In the genomic region with DNA sequence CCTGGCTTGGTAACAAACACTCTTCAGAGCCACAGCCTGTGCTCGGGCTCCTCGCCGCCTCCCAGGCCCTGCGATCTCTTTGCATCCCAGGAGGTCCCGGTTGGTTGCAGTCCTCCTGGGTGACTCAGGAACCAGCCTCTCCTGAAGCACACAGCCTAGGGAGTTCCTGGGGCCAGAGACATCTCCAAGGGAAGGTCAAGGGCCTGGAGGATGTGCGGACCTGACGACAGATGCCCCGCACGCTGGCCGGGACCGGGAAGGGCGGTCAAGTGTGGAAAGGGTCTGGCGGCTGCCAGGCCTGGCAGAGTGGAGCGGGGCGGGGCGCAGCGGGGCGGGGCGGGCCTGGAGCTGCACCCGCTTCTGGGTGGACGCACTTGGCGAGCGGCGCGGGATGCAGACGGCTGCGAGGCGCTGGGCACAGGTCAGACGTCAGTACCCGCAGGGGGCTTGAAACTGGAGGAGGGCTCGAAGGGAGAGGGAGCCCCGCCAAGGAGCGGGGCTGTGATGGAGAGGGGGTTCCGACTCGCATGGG, we compare ENCODE assay signal across 8 cellular contexts. TPM values are rescaled to one million over a fixed set of nuclear protein-coding genes. Genes with fewer than 3 reads are reported as not detected.
DNase-seq lines count a peak whose midpoint lies in the region; ATAC-seq and TF ChIP-seq lines count a peak whose summit lies in the region.

No MANE protein-coding gene starts in this region.

- H3K36me3 ChIP-seq in CD8-positive, alpha-beta T cell (ENCODE audit: insufficient read depth, low read length), result no peaks in the 10 kb centered on the region
- H3K36me3 ChIP-seq in lower lobe of right lung, result no peaks in the 10 kb centered on the region

- H3K9me3 Mint-ChIP-seq in CD8-positive, alpha-beta T cell, result no peaks in the 10 kb centered on the region

- H3K27ac Mint-ChIP-seq in CD8-positive, alpha-beta T cell, result no peak overlapping the region

- peak; percentile 11 for ATAC-seq in CD8-positive, alpha-beta T cell
- ATAC-seq in lower lobe of right lung (peak; percentile 61 to 68), GM18520 (IDR thresholded peaks at IDR 0.05; ENCODE audit: unreplicated experiment) (no peak)

- H3K4me1 Mint-ChIP-seq in CD8-positive, alpha-beta T cell (ENCODE audit: low read depth), result peaks cover 41% of the 10 kb centered on the region

- no peaks in the 10 kb centered on the region for H3K36me3 Mint-ChIP-seq in CD8-positive, alpha-beta T cell

- POLR2A ChIA-PET in CD8-positive, alpha-beta T cell (lab: Charles Lee), result no interaction called here

- DNase-seq in CD8-positive, alpha-beta T cell, result peak in 1 of 7 experiments; percentile 5
- peak; percentile 19 for DNase-seq in NCI-H2227 (lab: John Stamatoyannopoulos, UW; ENCODE audit: unreplicated experiment)
- peak; percentile 17 for DNase-seq in dermis blood vessel endothelial cell
- no peak for DNase-seq in lower lobe of right lung
- DNase-seq in activated naive CD4-positive, alpha-beta T cell (lab: John Stamatoyannopoulos, UW), result no peak
- no peak for DNase-seq in globus pallidus (ENCODE audit: low spot score)
- DNase-seq in activated CD4-positive, CD25-positive, alpha-beta regulatory T cell (lab: John Stamatoyannopoulos, UW), result no peak

- H3K27me3 Mint-ChIP-seq in CD8-positive, alpha-beta T cell (ENCODE audit: low read depth), result peaks cover 49% of the 10 kb centered on the region

- intact Hi-C loops in CD8-positive, alpha-beta T cell (cut with DNase I, micrococcal nuclease), result no loop called here
- intact Hi-C loops in lower lobe of right lung (cut with DNase I), result no loop called here

- peaks cover 29% of the 10 kb centered on the region for H3K4me1 ChIP-seq in CD8-positive, alpha-beta T cell (ENCODE audit: insufficient read depth, low read length)
- peaks cover 15% of the 10 kb centered on the region for H3K4me1 ChIP-seq in lower lobe of right lung

- no peak overlapping the region for H3K27ac ChIP-seq in CD8-positive, alpha-beta T cell (ENCODE audit: low read depth, low read length)
- no peak overlapping the region for H3K27ac ChIP-seq in lower lobe of right lung

- no peaks in the 10 kb centered on the region for H3K9me3 ChIP-seq in CD8-positive, alpha-beta T cell (ENCODE audit: low read length)
- no peaks in the 10 kb centered on the region for H3K9me3 ChIP-seq in lower lobe of right lung

- H3K4me3 Mint-ChIP-seq in CD8-positive, alpha-beta T cell, result peak overlapping the region; percentile 83

- no peak overlapping the region for H3K4me3 ChIP-seq in CD8-positive, alpha-beta T cell (ENCODE audit: low read depth, low read length)
- no peak overlapping the region for H3K4me3 ChIP-seq in lower lobe of right lung

- no peak for TF ChIP-seq CTCF in CD8-positive, alpha-beta T cell (IDR thresholded peaks at IDR 0.05)
- TF ChIP-seq CTCF in lower lobe of right lung (IDR thresholded peaks at IDR 0.05), result no peak

- peaks cover 17% of the 10 kb centered on the region for H3K27me3 ChIP-seq in CD8-positive, alpha-beta T cell (ENCODE audit: insufficient read depth, low read length)
- H3K27me3 ChIP-seq in lower lobe of right lung (ENCODE audit: low read depth), result peaks cover 24% of the 10 kb centered on the region

- CTCF ChIA-PET in CD8-positive, alpha-beta T cell (lab: Charles Lee), result no interaction called here

RNA-seq across cellular contexts. Expression of a gene that starts 45.0 kb away (rescaled TPM):
- not detected for total RNA-seq in CD8-positive, alpha-beta T cell
- total RNA-seq in dermis blood vessel endothelial cell, result 0.51 and 1.4 TPM in 2 replicates
- total RNA-seq in lower lobe of right lung, result 0.65 TPM

Comparison
In these comparisons a context has a peak if more than half of its experiments do, and no peak if none do; other contexts are left out.
1. DNase-seq: peak in NCI-H2227 (single experiment) and dermis blood vessel endothelial cell (single experiment); none in lower lobe of right lung (single experiment), activated naive CD4-positive, alpha-beta T cell (0 of 4), globus pallidus (single experiment) and activated CD4-positive, CD25-positive, alpha-beta regulatory T cell (0 of 4).